In the genomic region with DNA sequence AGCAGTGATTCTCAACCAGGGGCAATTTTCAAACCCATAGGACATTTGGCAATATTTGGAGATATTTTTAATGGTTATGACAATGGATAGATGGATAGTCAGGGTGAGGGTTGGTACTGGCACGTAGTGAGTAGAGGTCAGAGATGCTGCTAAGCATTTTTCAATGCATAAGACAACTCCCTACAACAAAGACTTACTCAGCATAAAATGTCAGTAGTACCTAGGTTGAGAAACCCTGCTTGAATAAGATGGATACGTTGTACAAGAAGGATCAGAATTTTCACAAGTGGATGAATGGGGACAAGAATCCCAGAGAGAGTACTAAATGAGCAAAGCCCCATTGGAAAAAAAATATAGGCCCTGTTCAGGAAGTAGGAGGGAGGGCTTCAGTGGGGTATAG, we compare ENCODE assay signal across 8 cellular contexts.
"Had no signal": no experiment of that assay in that cellular context is flagged by ENCODE, and none has a peak within 500 bp of the region (broad histone marks: within the 10 kb centered on the region; RNA-seq: fewer than 3 reads in every experiment).

No MANE protein-coding gene starts in this region.

- FAIRE-seq: H1, H54 had no signal

- H3K36me3 Mint-ChIP-seq: IgD-negative memory B cell had no signal

- H3K4me3 Mint-ChIP-seq: GM23338, H9, IgD-negative memory B cell had no signal

- ATAC-seq: GM23338 had no signal

- H3K27ac Mint-ChIP-seq: GM23338 had no signal

- H3K9me3 Mint-ChIP-seq: GM23338, H9 had no signal

- H3K4me3 ChIP-seq: GM23338 had no signal

- DNase-seq: H9, HCEC 1CT, KG1 had no signal

- H2AFZ ChIP-seq: GM23338 had no signal

- H3K4me2 ChIP-seq: GM23338 had no signal

- H3K27me3 Mint-ChIP-seq: IgD-negative memory B cell had no signal

- H3K27ac ChIP-seq: HL-60 had no signal

- H3K4me1 Mint-ChIP-seq: IgD-negative memory B cell had no signal
